Comparison of ENCODE assay signal across 23 cellular contexts in genomic region chr2:178718988-178719387, GRCh38.
DNase-seq lines count a peak whose midpoint lies in the region; ATAC-seq and TF ChIP-seq lines count a peak whose summit lies in the region.
"Had no signal": no experiment of that assay in that cellular context is flagged by ENCODE, and none has a peak within 500 bp of the region (broad histone marks: within the 10 kb centered on the region; RNA-seq: fewer than 3 reads in every experiment).

No MANE protein-coding gene starts in this region.

- TF ChIP-seq POLR2A in heart left ventricle (IDR thresholded peaks at IDR 0.05) = no peak
- no peak for TF ChIP-seq POLR2A in body of pancreas (IDR thresholded peaks at IDR 0.05)

- H3K9me3 ChIP-seq in heart left ventricle = no peaks in the 10 kb centered on the region
- H3K9me3 ChIP-seq in left ventricle myocardium inferior (replicated peaks) = no peaks in the 10 kb centered on the region
- no peaks in the 10 kb centered on the region for H3K9me3 ChIP-seq in psoas muscle
- no peaks in the 10 kb centered on the region for H3K9me3 ChIP-seq in body of pancreas
- H3K9me3 ChIP-seq: A549; BE2C; BLaER1 treated with 17β-estradiol and CSF1 and Interleukin-3, amounts not matched to agents 10 nM and 100 nM; HAP-1 had no signal

- ATAC-seq in Right ventricle myocardium inferior (peak; percentile 40), heart left ventricle (peak in 3 of 4 donors; percentile 30 to 65 (median 56)), psoas muscle (peak; percentile 29 to 41 (median 36)), HG03460 (IDR thresholded peaks at IDR 0.05; ENCODE audit: unreplicated experiment) (no peak), body of pancreas (no peak)
- ATAC-seq: A549, GM12878 had no signal

- H3K4me1 ChIP-seq in heart left ventricle = peaks cover 0 to 30% (median 0%) of the 10 kb centered on the region in 12 donors
- H3K4me1 ChIP-seq in left ventricle myocardium inferior = peaks cover 41% of the 10 kb centered on the region
- peaks cover 89% of the 10 kb centered on the region for H3K4me1 ChIP-seq in psoas muscle
- no peaks in the 10 kb centered on the region for H3K4me1 ChIP-seq in body of pancreas
- H3K4me1 ChIP-seq: A549; BE2C; BLaER1 treated with 17β-estradiol and CSF1 and Interleukin-3, amounts not matched to agents 10 nM and 100 nM; HAP-1 had no signal

- WGBS in heart left ventricle, 4 donors = 47 to 59% (median 54%) methylated on average over 9 of the region's 9 CpGs
- WGBS in psoas muscle, 3 donors = 43 to 62% (median 48%) methylated on average over 9 of the region's 9 CpGs
- 67 to 75% methylated on average over 9 of the region's 9 CpGs for WGBS in body of pancreas, 2 donors

- no peaks in the 10 kb centered on the region for H3K27me3 ChIP-seq in heart left ventricle
- no peaks in the 10 kb centered on the region for H3K27me3 ChIP-seq in left ventricle myocardium inferior (ENCODE audit: low read depth)
- H3K27me3 ChIP-seq in psoas muscle (ENCODE audit: insufficient read depth in 3 of 3, low read length in 2 of 3) = no peaks in the 10 kb centered on the region
- no peaks in the 10 kb centered on the region for H3K27me3 ChIP-seq in body of pancreas
- H3K27me3 ChIP-seq: BLaER1 treated with 17β-estradiol and CSF1 and Interleukin-3, amounts not matched to agents 10 nM and 100 nM had no signal

- intact Hi-C loops in Right ventricle myocardium inferior (cut with DNase I) = no loop called here
- intact Hi-C loops in cardiac septum (cut with DNase I) = no loop called here
- intact Hi-C loops in heart left ventricle (cut with DNase I) = no loop called here
- intact Hi-C loops in left ventricle myocardium inferior (cut with micrococcal nuclease) = no loop called here
- intact Hi-C loops in psoas muscle (cut with DNase I) = no loop called here
- intact Hi-C loops in body of pancreas (cut with DNase I) = no loop called here

- H3K36me3 ChIP-seq in heart left ventricle (peaks cover 0 to 100% (median 83%) of the 10 kb centered on the region in 9 donors), left ventricle myocardium inferior (peaks cover 77% of the 10 kb centered on the region), psoas muscle (ENCODE audit: insufficient read depth in 1 of 2, low read depth in 1 of 2) (peaks cover 22 to 100% of the 10 kb centered on the region in 2 donors), body of pancreas (replicated peaks in 1 of 2; ENCODE audit: insufficient read depth in 1 of 2, low read depth in 2 of 2) (no peaks in the 10 kb centered on the region)
- H3K36me3 ChIP-seq: BE2C; BLaER1 treated with 17β-estradiol and CSF1 and Interleukin-3, amounts not matched to agents 10 nM and 100 nM; HAP-1 had no signal

- H3K4me3 ChIP-seq in heart left ventricle (no peak overlapping the region), left ventricle myocardium inferior (no peak overlapping the region), psoas muscle (no peak overlapping the region), body of pancreas (no peak overlapping the region)
- H3K4me3 ChIP-seq: A549; BLaER1 treated with 17β-estradiol and CSF1 and Interleukin-3, amounts not matched to agents 10 nM and 100 nM; GM12878; GM23248; HAP-1 had no signal

- DNase-seq in Right ventricle myocardium inferior (ENCODE audit: missing footprints) = no peak
- no peak for DNase-seq in cardiac septum (ENCODE audit: low spot score)
- DNase-seq in heart left ventricle = peak in 1 of 5 donors; percentile 42
- DNase-seq in left ventricle myocardium inferior = no peak
- no peak for DNase-seq in psoas muscle
- no peak for DNase-seq in body of pancreas
- DNase-seq: 8988T; ACHN; AML-193; BE2C; CD4-positive, alpha-beta T cell; CD8-positive, alpha-beta memory T cell; DMS 273 treated with DMSO at 0.1 percent for 48 hours; DMS79; EL; GDM1; GM23248; HFFc6 had no signal

- H3K27ac ChIP-seq in heart left ventricle = peak overlapping the region in 4 of 12 donors; percentile 15 to 64 (median 36)
- peak overlapping the region; percentile 65 for H3K27ac ChIP-seq in left ventricle myocardium inferior (replicated peaks)
- peak overlapping the region; percentile 60 for H3K27ac ChIP-seq in psoas muscle
- H3K27ac ChIP-seq in body of pancreas = no peak overlapping the region
- H3K27ac ChIP-seq: A549; BLaER1 treated with 17β-estradiol and CSF1 and Interleukin-3, amounts not matched to agents 10 nM and 100 nM; GM23248 had no signal

- TF ChIP-seq CTCF in heart left ventricle (IDR thresholded peaks at IDR 0.05) (no peak), left ventricle myocardium inferior (IDR thresholded peaks at IDR 0.05; ENCODE audit: borderline replicate concordance) (no peak), psoas muscle (IDR thresholded peaks at IDR 0.05) (no peak), body of pancreas (IDR thresholded peaks at IDR 0.05) (no peak)

Comparison
In these comparisons a context has a peak if more than half of its experiments do, and no peak if none do; other contexts are left out.
1. ATAC-seq: peak in Right ventricle myocardium inferior (single experiment), heart left ventricle (3 of 4) and psoas muscle (4 of 4); none in HG03460 (single experiment) and body of pancreas (single experiment).
2. H3K27ac ChIP-seq: peak in left ventricle myocardium inferior (single experiment) and psoas muscle (single experiment); none in body of pancreas (0 of 4).